2 cellular contexts compared by ENCODE assay signal in genomic region chr2:161246301-161246700, GRCh38.
TF ChIP-seq lines count a peak whose summit lies in the region.

No MANE protein-coding gene starts in this region.

TF ChIP-seq in GM23338, 12 proteins besides CTCF, POLR2A, EP300 and RAD21:
- TF ChIP-seq REST (IDR thresholded peaks at IDR 0.05; ENCODE audit: unreplicated experiment) (no peak), ZNF462 (CRISPR knock-in tag; IDR thresholded peaks at IDR 0.05) (no peak), ZNF331 (CRISPR knock-in tag; IDR thresholded peaks at IDR 0.05; ENCODE audit: low read depth) (no peak), EZH2 (IDR thresholded peaks at IDR 0.05; ENCODE audit: low read depth, unreplicated experiment) (no peak), ZNF114 (CRISPR knock-in tag; IDR thresholded peaks at IDR 0.05) (no peak), CREB1 (CRISPR knock-in tag; IDR thresholded peaks at IDR 0.05; ENCODE audit: low read depth) (no peak), POLR2AphosphoS5 (IDR thresholded peaks at IDR 0.05; ENCODE audit: low read depth) (no peak), JUNB (IDR thresholded peaks at IDR 0.05; ENCODE audit: unreplicated experiment) (no peak), STAT1 (IDR thresholded peaks at IDR 0.05; ENCODE audit: unreplicated experiment) (no peak), NANOG (IDR thresholded peaks at IDR 0.05; ENCODE audit: borderline replicate concordance) (no peak), EZH2phosphoT487 (IDR thresholded peaks at IDR 0.05; ENCODE audit: unreplicated experiment) (no peak), ETS1 (IDR thresholded peaks at IDR 0.05) (no peak)
TF ChIP-seq in GM23338: peak in this region for 0.

TF ChIP-seq in HepG2, 621 proteins besides CTCF, POLR2A, EP300 and RAD21 (continued from another document):
- TF ChIP-seq REST (IDR thresholded peaks at IDR 0.05; ENCODE audit: borderline replicate concordance in 1 of 2, low read depth in 1 of 2, low read length in 2 of 2) (no peak), HOXD1 (CRISPR knock-in tag; IDR thresholded peaks at IDR 0.05) (no peak), POLR2AphosphoS5 (IDR thresholded peaks at IDR 0.05; ENCODE audit: low read depth, low read length) (no peak), BCLAF1 (IDR thresholded peaks at IDR 0.05) (no peak), HNRNPH1 (optimal IDR thresholded peaks at IDR 0.05; ENCODE audit: low read depth, low read length) (no peak), ZNF280D (CRISPR knock-in tag; IDR thresholded peaks at IDR 0.05) (no peak), CC2D1A (CRISPR knock-in tag; IDR thresholded peaks at IDR 0.05) (no peak), ATF6 (CRISPR knock-in tag; conservative IDR thresholded peaks at IDR 0.05) (no peak), FOXO4 (CRISPR knock-in tag; conservative IDR thresholded peaks at IDR 0.05) (no peak), ZNF557 (CRISPR knock-in tag; IDR thresholded peaks at IDR 0.05) (no peak)
